ENCODE assay signal across 21 cellular contexts in the genomic region with DNA sequence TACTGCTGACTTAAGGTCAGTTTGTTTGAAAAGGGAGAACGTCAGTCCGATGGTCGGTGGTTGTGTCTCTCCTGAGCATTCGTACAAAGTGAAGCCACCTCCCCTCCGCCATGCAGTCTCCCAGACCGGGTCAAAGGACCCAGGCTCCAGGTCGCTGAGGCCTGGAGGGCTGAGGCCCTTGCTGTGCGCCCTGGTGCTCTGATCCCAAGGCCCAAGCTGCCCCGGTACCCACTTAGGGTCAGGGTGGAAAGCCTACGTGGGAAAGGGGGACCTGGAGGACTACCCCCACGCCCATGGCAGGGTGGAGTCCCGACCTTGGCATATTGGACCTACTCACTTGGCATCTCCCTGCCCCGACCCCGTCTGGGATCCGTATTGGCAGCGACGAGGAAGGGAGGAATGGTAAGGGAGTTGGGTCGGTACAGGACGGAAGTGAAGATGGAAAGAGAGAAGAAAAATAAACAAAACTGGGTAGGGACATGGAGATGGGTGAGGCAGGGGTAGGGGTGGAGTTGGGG. TPM values are rescaled to one million over a fixed set of nuclear protein-coding genes. Genes with fewer than 3 reads are reported as not detected.
A peak's percentile ranks its signal among the peaks of the same experiment; 100 is the strongest.
DNase-seq lines count a peak whose midpoint lies in the region; ATAC-seq and TF ChIP-seq lines count a peak whose summit lies in the region.
"Had no signal": no experiment of that assay in that cellular context is flagged by ENCODE, and none has a peak within 500 bp of the region (broad histone marks: within the 10 kb centered on the region; RNA-seq: fewer than 3 reads in every experiment).

No MANE protein-coding gene starts in this region.

- H3K4me1 ChIP-seq in SK-N-SH (ENCODE audit: control insufficient read depth in 1 of 2, insufficient read depth in 2 of 2, low read depth in 1 of 2, low read length in 1 of 2) (peaks cover 0 to 31% of the 10 kb centered on the region in 2 experiments; a peak in 2 of 4 replicates), HUES64 (ENCODE audit: insufficient read depth, low read length) (peaks cover 44% of the 10 kb centered on the region), iPS-18a (ENCODE audit: control insufficient read depth, low read depth, low read length) (peaks cover 50% of the 10 kb centered on the region)

- no peak overlapping the region for H2AFZ ChIP-seq in SK-N-SH (ENCODE audit: low read depth)

- CTCF ChIA-PET in SK-N-SH (lab: Yijun Ruan, JAX): interaction anchor here (0.6 to 7.6 kb wide), 8 partner anchors 18 to 889 kb away, joined by 3 to 83 read pairs (median 4); no protein-coding TSS in a partner anchor

- no peak overlapping the region for H3K9ac ChIP-seq in SK-N-SH
- no peak overlapping the region for H3K9ac ChIP-seq in HUES64 (ENCODE audit: low read depth, low read length)
- no peak overlapping the region for H3K9ac ChIP-seq in iPS-18a (ENCODE audit: low read length)
- H3K9ac ChIP-seq: BLaER1 had no signal

- POLR2A ChIA-PET in SK-N-SH (lab: Yijun Ruan, JAX): interaction anchor here (0.6 kb wide), 2 partner anchors 252 to 537 kb away, joined by 3 read pairs; no protein-coding TSS in a partner anchor

- H3K4me3 ChIP-seq in SK-N-SH (ENCODE audit: low read depth in 2 of 2, low read length in 1 of 2) (peak overlapping the region in 1 of 2 experiments; percentile 67; a peak in 3 of 4 replicates), HUES64 (ENCODE audit: low read length) (peak overlapping the region; percentile 51), iPS-18a (ENCODE audit: low read length) (peak overlapping the region; percentile 50), retinal pigment epithelial cell (ENCODE audit: low read length) (peak overlapping the region; percentile 100)
- H3K4me3 ChIP-seq: BLaER1, right atrium auricular region, tibial nerve had no signal

- DNase-seq in SK-N-SH: peak; percentile 58
- no peak for DNase-seq in retinal pigment epithelial cell (ENCODE audit: low read depth)
- no peak for DNase-seq in mucosa of gallbladder (ENCODE audit: low spot score)
- no peak for DNase-seq in ecto neural progenitor cell (ENCODE audit: low spot score)
- DNase-seq in CD1c-positive myeloid dendritic cell (ENCODE audit: extremely low spot score): no peak
- DNase-seq: 8988T; cortex of kidney; NCI-H187 treated with DMSO at 0.1 percent for 48 hours; NCI-H226; SHP77; stimulated activated naive CD4-positive, alpha-beta T cell had no signal

- H3F3A ChIP-seq in SK-N-SH (replicated peaks; ENCODE audit: insufficient read depth): no peaks in the 10 kb centered on the region

- no peaks in the 10 kb centered on the region for H3K79me2 ChIP-seq in SK-N-SH (ENCODE audit: insufficient read depth)

- H3K36me3 ChIP-seq in SK-N-SH (replicated peaks in 1 of 2; ENCODE audit: control insufficient read depth in 1 of 2, insufficient read depth in 2 of 2, low read length in 1 of 2) (no peaks in the 10 kb centered on the region), HUES64 (ENCODE audit: insufficient read depth, low read length) (no peaks in the 10 kb centered on the region), iPS-18a (ENCODE audit: control insufficient read depth, low read depth, low read length) (no peaks in the 10 kb centered on the region)
- H3K36me3 ChIP-seq: BLaER1, neutrophil, right atrium auricular region, tibial nerve had no signal

- TF ChIP-seq CTCF in SK-N-SH (IDR thresholded peaks at IDR 0.05) (no peak), retinal pigment epithelial cell (conservative IDR thresholded peaks at IDR 0.05; ENCODE audit: low read depth, low read length) (no peak)

- WGBS in SK-N-SH (ENCODE audit: low lambda C conversion rate): 88% methylated on average over 19 of the region's 19 CpGs
- 3% methylated on average over 19 of the region's 19 CpGs for WGBS in HUES64

- no peak for TF ChIP-seq RAD21 in SK-N-SH (IDR thresholded peaks at IDR 0.05; ENCODE audit: low read length)

- H3K9me3 ChIP-seq in SK-N-SH (no peaks in the 10 kb centered on the region), HUES64 (ENCODE audit: insufficient read depth, low read depth, low read length) (no peaks in the 10 kb centered on the region), iPS-18a (ENCODE audit: control insufficient read depth, low read depth, low read length) (no peaks in the 10 kb centered on the region)
- H3K9me3 ChIP-seq: neutrophil, right atrium auricular region, tibial nerve had no signal

- H3K9me2 ChIP-seq in SK-N-SH: no peaks in the 10 kb centered on the region

- no peaks in the 10 kb centered on the region for H4K20me1 ChIP-seq in SK-N-SH (ENCODE audit: insufficient read depth)

- H3K27ac ChIP-seq in SK-N-SH (ENCODE audit: low read depth in 2 of 2, low read length in 1 of 2): no peak overlapping the region
- H3K27ac ChIP-seq in HUES64 (ENCODE audit: low read depth, low read length): no peak overlapping the region
- H3K27ac ChIP-seq in iPS-18a (ENCODE audit: low read length): no peak overlapping the region
- H3K27ac ChIP-seq: BLaER1, neutrophil, right atrium auricular region, tibial nerve had no signal

- no peak overlapping the region for H3K4me2 ChIP-seq in SK-N-SH
- H3K4me2 ChIP-seq: BLaER1 had no signal

- H3K27me3 ChIP-seq in SK-N-SH (ENCODE audit: insufficient read depth): peaks cover 56% of the 10 kb centered on the region
- H3K27me3 ChIP-seq in HUES64 (ENCODE audit: insufficient read depth, low read length): peaks cover 100% of the 10 kb centered on the region
- H3K27me3 ChIP-seq in iPS-18a (ENCODE audit: control insufficient read depth, insufficient read depth, low read length): peaks cover 100% of the 10 kb centered on the region

- ATAC-seq in SK-N-SH treated with all-trans-retinoic acid at 6 μM for 48 hours: no peak

- no peak for TF ChIP-seq EP300 in SK-N-SH (IDR thresholded peaks at IDR 0.05; ENCODE audit: borderline replicate concordance in 1 of 2, low read depth in 1 of 2, low read length in 1 of 2)

TF ChIP-seq in SK-N-SH, 30 proteins besides CTCF, POLR2A, EP300 and RAD21:
- TF ChIP-seq CHD2 (IDR thresholded peaks at IDR 0.05; ENCODE audit: low read length, partially characterized antibody) (no peak), YY1 (IDR thresholded peaks at IDR 0.05; ENCODE audit: low read depth) (no peak)

TF ChIP-seq in SK-N-SH treated with all-trans-retinoic acid at 6 μM for 48 hours, 23 proteins besides CTCF, POLR2A, EP300 and RAD21 (continues in another document):
- TF ChIP-seq, protein P1, sequence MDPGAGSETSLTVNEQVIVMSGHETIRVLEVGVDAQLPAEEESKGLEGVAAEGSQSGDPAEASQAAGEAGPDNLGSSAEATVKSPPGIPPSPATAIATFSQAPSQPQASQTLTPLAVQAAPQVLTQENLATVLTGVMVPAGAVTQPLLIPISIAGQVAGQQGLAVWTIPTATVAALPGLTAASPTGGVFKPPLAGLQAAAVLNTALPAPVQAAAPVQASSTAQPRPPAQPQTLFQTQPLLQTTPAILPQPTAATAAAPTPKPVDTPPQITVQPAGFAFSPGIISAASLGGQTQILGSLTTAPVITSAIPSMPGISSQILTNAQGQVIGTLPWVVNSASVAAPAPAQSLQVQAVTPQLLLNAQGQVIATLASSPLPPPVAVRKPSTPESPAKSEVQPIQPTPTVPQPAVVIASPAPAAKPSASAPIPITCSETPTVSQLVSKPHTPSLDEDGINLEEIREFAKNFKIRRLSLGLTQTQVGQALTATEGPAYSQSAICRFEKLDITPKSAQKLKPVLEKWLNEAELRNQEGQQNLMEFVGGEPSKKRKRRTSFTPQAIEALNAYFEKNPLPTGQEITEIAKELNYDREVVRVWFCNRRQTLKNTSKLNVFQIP (CRISPR knock-in tag; IDR thresholded peaks at IDR 0.05; ENCODE audit: borderline replicate concordance, low read depth): no peak
- TF ChIP-seq, protein P2, sequence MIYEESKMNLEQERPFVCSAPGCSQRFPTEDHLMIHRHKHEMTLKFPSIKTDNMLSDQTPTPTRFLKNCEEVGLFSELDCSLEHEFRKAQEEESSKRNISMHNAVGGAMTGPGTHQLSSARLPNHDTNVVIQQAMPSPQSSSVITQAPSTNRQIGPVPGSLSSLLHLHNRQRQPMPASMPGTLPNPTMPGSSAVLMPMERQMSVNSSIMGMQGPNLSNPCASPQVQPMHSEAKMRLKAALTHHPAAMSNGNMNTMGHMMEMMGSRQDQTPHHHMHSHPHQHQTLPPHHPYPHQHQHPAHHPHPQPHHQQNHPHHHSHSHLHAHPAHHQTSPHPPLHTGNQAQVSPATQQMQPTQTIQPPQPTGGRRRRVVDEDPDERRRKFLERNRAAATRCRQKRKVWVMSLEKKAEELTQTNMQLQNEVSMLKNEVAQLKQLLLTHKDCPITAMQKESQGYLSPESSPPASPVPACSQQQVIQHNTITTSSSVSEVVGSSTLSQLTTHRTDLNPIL (CRISPR knock-in tag; IDR thresholded peaks at IDR 0.05; ENCODE audit: low read depth): no peak
- TF ChIP-seq CSDC2 (CRISPR knock-in tag; IDR thresholded peaks at IDR 0.05) (no peak), ZNF565 (CRISPR knock-in tag; conservative IDR thresholded peaks at IDR 0.05; ENCODE audit: low read depth) (no peak), ISL1 (CRISPR knock-in tag; IDR thresholded peaks at IDR 0.05) (no peak), BACH2 (CRISPR knock-in tag; IDR thresholded peaks at IDR 0.05; ENCODE audit: borderline replicate concordance) (no peak), ZNF70 (CRISPR knock-in tag; IDR thresholded peaks at IDR 0.05) (no peak), GLIS3 (CRISPR knock-in tag; IDR thresholded peaks at IDR 0.05) (no peak), SNAI2 (CRISPR knock-in tag; IDR thresholded peaks at IDR 0.05) (no peak), ZFP3 (CRISPR knock-in tag; IDR thresholded peaks at IDR 0.05) (no peak), TCF4 (CRISPR knock-in tag; IDR thresholded peaks at IDR 0.05; ENCODE audit: borderline replicate concordance) (no peak), ZC3H10 (CRISPR knock-in tag; IDR thresholded peaks at IDR 0.05) (no peak)

RNA-seq across cellular contexts. Expression of a gene that starts 8.0 kb away (rescaled TPM):
- polyA plus RNA-seq in SK-N-SH (2012; rRNA removed): 0.58 and 0.67 TPM in 2 replicates
- polyA plus RNA-seq in SK-N-SH (2012; cell fraction: cytosol; rRNA removed): 0.98 and 2.1 TPM in 2 replicates
- 0.77 and 1.7 TPM in 2 replicates for polyA plus RNA-seq in SK-N-SH (2012; cell fraction: nucleus; rRNA removed)
- 0.25 TPM for polyA plus RNA-seq in HUES64 (2013, experiment 1 of 2)
- polyA plus RNA-seq in HUES64 (2013, experiment 2 of 2): not detected
- not detected for total RNA-seq in mucosa of gallbladder
- total RNA-seq: fibroblast of villous mesenchyme; mesothelial cell of epicardium; right atrium auricular region; T-helper 1 cell treated with Interleukin-12 subunit alpha and Interleukin-12 subunit beta and Interleukin-4 antibody, amounts not matched to agents 30 ng/mL and 1 ng/mL, for 36 hours had no signal
